ENCODE assay signal across 8 cellular contexts in the genomic region with DNA sequence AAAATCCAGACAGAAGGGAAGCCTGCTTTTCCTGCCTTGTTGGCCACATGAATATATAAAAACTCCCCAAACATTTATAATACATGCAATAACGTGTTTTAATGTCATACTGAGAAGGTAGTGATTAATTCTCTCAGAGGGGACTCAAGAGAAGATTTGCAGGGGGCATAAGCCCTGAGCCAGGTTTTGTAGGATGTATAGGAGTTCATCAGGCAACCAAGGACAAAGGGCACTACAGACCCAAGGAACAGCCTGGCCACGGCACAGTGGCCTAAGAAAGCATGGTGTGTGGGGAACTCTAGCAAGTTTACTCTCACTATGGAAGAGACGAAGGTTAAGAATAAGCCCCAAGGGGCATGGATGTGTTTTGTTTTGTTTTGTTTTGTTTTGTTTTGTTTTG. TPM values are rescaled to one million over a fixed set of nuclear protein-coding genes. Genes with fewer than 3 reads are reported as not detected.
"Had no signal": no experiment of that assay in that cellular context is flagged by ENCODE, and none has a peak within 500 bp of the region (broad histone marks: within the 10 kb centered on the region; RNA-seq: fewer than 3 reads in every experiment).

No MANE protein-coding gene starts in this region.

- H3K9ac ChIP-seq: KMS-11 had no signal

- H3K4me3 ChIP-seq: GM23248, HAP-1 had no signal

- H3K27ac ChIP-seq: GM23248, HL-60, KMS-11 had no signal

- H3K4me2 ChIP-seq: KMS-11 had no signal

- H3K27ac Mint-ChIP-seq: HFFc6 had no signal

- H3K9me3 ChIP-seq: HAP-1 had no signal

- H2AFZ ChIP-seq: GM23248 had no signal

- H3K4me3 Mint-ChIP-seq: HFFc6 had no signal

- H3K36me3 ChIP-seq: HAP-1 had no signal

- H3K9me3 Mint-ChIP-seq: IgD-negative memory B cell had no signal

- DNase-seq: GOT3 had no signal

RNA-seq across cellular contexts. Expression of a gene that starts 15.4 kb away (rescaled TPM):
- polyA plus RNA-seq: HepG2, IgD-negative memory B cell had no signal

RNA-seq across cellular contexts. Expression of a gene that starts 37.8 kb away (rescaled TPM):
- polyA plus RNA-seq: GM23248, IgD-negative memory B cell had no signal

RNA-seq across cellular contexts. Expression of a gene that starts 59.5 kb away (rescaled TPM):
- polyA plus RNA-seq: GM23248, IgD-negative memory B cell had no signal
